ENCODE assay signal across 8 cellular contexts in genomic region chr10:113854757-113855626, GRCh38. TPM values are rescaled to one million over a fixed set of nuclear protein-coding genes. Genes with fewer than 3 reads are reported as not detected.
DNase-seq lines count a peak whose midpoint lies in the region; ATAC-seq and TF ChIP-seq lines count a peak whose summit lies in the region.

No MANE protein-coding gene starts in this region.

- no peaks in the 10 kb centered on the region for H3K4me1 ChIP-seq in uterus

- H3K4me3 ChIP-seq in uterus = peak overlapping the region; percentile 77 to 81

- H3K9me3 ChIP-seq in uterus = no peaks in the 10 kb centered on the region

- ATAC-seq in GM19025 (IDR thresholded peaks at IDR 0.05; ENCODE audit: low read depth, unreplicated experiment) (peak; percentile 27), HG03159 (IDR thresholded peaks at IDR 0.05; ENCODE audit: unreplicated experiment) (peak; percentile 32), omental fat pad (ENCODE audit: low FRiP score) (peak; percentile 77)

- peak overlapping the region; percentile 99 for H3K27ac Mint-ChIP-seq in activated naive CD8-positive, alpha-beta T cell treated with anti-CD3 and anti-CD28 coated beads for 36 hours

- H3K9me3 Mint-ChIP-seq in activated naive CD8-positive, alpha-beta T cell treated with anti-CD3 and anti-CD28 coated beads for 36 hours = no peaks in the 10 kb centered on the region

- no peaks in the 10 kb centered on the region for H3K27me3 ChIP-seq in uterus

- intact Hi-C loops in head of caudate nucleus (cut with DNase I) (no loop called here), uterus (cut with DNase I; ENCODE audit: low total_unique reads) (no loop called here)

- H3K4me1 Mint-ChIP-seq in activated naive CD8-positive, alpha-beta T cell treated with anti-CD3 and anti-CD28 coated beads for 36 hours = peaks cover 39% of the 10 kb centered on the region

- H3K27me3 Mint-ChIP-seq in activated naive CD8-positive, alpha-beta T cell treated with anti-CD3 and anti-CD28 coated beads for 36 hours = no peaks in the 10 kb centered on the region

- peak overlapping the region; percentile 86 to 93 for H3K27ac ChIP-seq in uterus

- TF ChIP-seq CTCF in omental fat pad (IDR thresholded peaks at IDR 0.05) = no peak
- TF ChIP-seq CTCF in uterus (IDR thresholded peaks at IDR 0.05) = no peak

- H3K36me3 ChIP-seq in uterus = no peaks in the 10 kb centered on the region

- DNase-seq in CD1c-positive myeloid dendritic cell (ENCODE audit: extremely low spot score) = peak; percentile 50
- peak; percentile 56 for DNase-seq in activated naive CD8-positive, alpha-beta T cell treated with anti-CD3 and anti-CD28 coated beads for 36 hours
- peak in 35 of 42 donors; percentile 15 to 72 (median 35) for DNase-seq in head of caudate nucleus
- DNase-seq in omental fat pad (ENCODE audit: low spot score) = peak; percentile 57
- DNase-seq in uterus = peak; percentile 44 to 57

- H3K4me3 Mint-ChIP-seq in activated naive CD8-positive, alpha-beta T cell treated with anti-CD3 and anti-CD28 coated beads for 36 hours = peak overlapping the region; percentile 96

- H3K36me3 Mint-ChIP-seq in activated naive CD8-positive, alpha-beta T cell treated with anti-CD3 and anti-CD28 coated beads for 36 hours = peaks cover 34% of the 10 kb centered on the region

- TF ChIP-seq POLR2A in Raji (IDR thresholded peaks at IDR 0.05; ENCODE audit: insufficient read depth, low read depth, low read length) = peak; percentile 68; the same call in 1 of the 2 replicates
- no peak for TF ChIP-seq POLR2A in uterus (IDR thresholded peaks at IDR 0.05)

RNA-seq across cellular contexts. Expression of gene NHLRC2, which starts 0.5 kb away (rescaled TPM):
- 10 to 100 TPM; 24.2 to 26.7 TPM for total RNA-seq in activated naive CD8-positive, alpha-beta T cell treated with anti-CD3 and anti-CD28 coated beads for 36 hours
- 100 to 1,000 TPM in 1 of 4 donors, 10 to 100 TPM in 3; 18.0 to 117 (median 24.1) TPM for total RNA-seq in omental fat pad
- total RNA-seq in uterus = 10 to 100 TPM in 3 of 4 donors, 1 to 10 TPM in 1; 9.0 to 70.3 (median 37.1) TPM

RNA-seq across cellular contexts. Expression of gene DCLRE1A, which starts 1.1 kb away (rescaled TPM):
- 10 to 100 TPM; 17.4 to 19.0 TPM for total RNA-seq in activated naive CD8-positive, alpha-beta T cell treated with anti-CD3 and anti-CD28 coated beads for 36 hours
- 1 to 10 TPM; 2.2 to 3.9 (median 3.6) TPM for total RNA-seq in omental fat pad
- 10 to 100 TPM in 1 of 4 donors, 1 to 10 TPM in 2, under 1 TPM in 1; 0.26 to 16.1 (median 4.4) TPM for total RNA-seq in uterus

Comparison
In these comparisons a context has a peak if more than half of its experiments do, and no peak if none do; other contexts are left out.
1. Peak in every context shown above with its lines: DNase-seq, ATAC-seq, H3K4me3 ChIP-seq and H3K27ac ChIP-seq.
2. ATAC-seq: peak in every context shown above with its lines; median percentile 77 in omental fat pad; 32 in HG03159; 27 in GM19025.